15 cellular contexts compared by ENCODE assay signal in the genomic region with DNA sequence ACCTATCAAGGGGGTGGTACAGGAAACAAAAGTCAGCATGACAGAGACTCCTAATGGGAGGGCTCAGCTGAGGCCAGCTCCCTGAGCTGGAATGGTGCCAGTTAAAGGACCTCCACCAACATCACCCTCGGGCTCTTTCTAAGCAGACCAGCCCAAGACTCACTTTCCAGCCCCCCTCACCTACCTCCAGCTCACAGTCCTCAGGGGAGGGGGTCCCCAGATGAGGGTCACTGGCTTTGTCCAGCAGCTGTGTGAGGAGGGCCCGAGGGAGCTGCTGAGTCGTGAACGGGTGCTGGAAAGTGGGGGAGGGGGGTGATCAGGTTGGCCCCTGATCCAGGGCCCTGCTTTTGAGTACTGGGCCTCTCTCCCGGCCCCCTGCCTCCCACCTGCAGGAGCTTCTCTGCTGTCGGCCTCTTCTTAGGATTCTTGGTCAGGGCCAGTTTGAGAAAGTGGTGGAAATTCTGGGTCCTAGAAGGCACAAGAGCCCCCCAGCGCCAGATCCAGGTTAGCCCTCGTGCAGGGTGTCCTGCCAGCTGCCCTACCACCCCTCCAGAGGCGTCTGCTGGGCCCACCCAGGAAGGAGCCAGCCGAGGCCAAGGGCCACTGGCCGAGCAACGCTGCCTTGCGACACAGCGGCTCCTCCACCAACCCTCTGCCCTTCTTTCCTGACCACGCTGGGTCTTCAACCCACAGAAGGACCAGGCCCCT. TPM values are rescaled to one million over a fixed set of nuclear protein-coding genes. Genes with fewer than 3 reads are reported as not detected.
A peak's percentile ranks its signal among the peaks of the same experiment; 100 is the strongest.
DNase-seq lines count a peak whose midpoint lies in the region; TF ChIP-seq lines count a peak whose summit lies in the region.
"Had no signal": no experiment of that assay in that cellular context is flagged by ENCODE, and none has a peak within 500 bp of the region (broad histone marks: within the 10 kb centered on the region; RNA-seq: fewer than 3 reads in every experiment).

No MANE protein-coding gene starts in this region.

- TF ChIP-seq POLR2A in NB4 (IDR thresholded peaks at IDR 0.05; ENCODE audit: extremely low read depth, insufficient read length) (no peak), spleen (IDR thresholded peaks at IDR 0.05) (no peak)

- no peak overlapping the region for H2BK120ac ChIP-seq in H9 (ENCODE audit: low read depth, low read length, poor library complexity, severe bottlenecking)

- TF ChIP-seq CTCF in NB4 (IDR thresholded peaks at IDR 0.05; ENCODE audit: low read depth, low read length) (no peak), chondrocyte (IDR thresholded peaks at IDR 0.05) (no peak), spleen (IDR thresholded peaks at IDR 0.05 in 8 of 11, conservative IDR thresholded peaks at IDR 0.05 in 3 of 11) (no peak), H9 (conservative IDR thresholded peaks at IDR 0.05) (no peak)

- no peaks in the 10 kb centered on the region for H3K79me1 ChIP-seq in H9 (ENCODE audit: insufficient read depth, low read depth, low read length, poor library complexity, severe bottlenecking)

- no peaks in the 10 kb centered on the region for H3K79me2 ChIP-seq in H9 (ENCODE audit: insufficient read depth, low read length)

- intact Hi-C loops in activated naive CD4-positive, alpha-beta T cell treated with anti-CD3 and anti-CD28 coated beads for 36 hours (cut with micrococcal nuclease), result loop anchor here (5.0 kb wide), 1 partner anchor 1057 kb away; the partner anchor contains the start of gene CFL1
- intact Hi-C loops in spleen (cut with DNase I; ENCODE audit: low total_unique reads), result no loop called here

- H3T11ph ChIP-seq in H9 (ENCODE audit: low read length), result no peak overlapping the region

- peaks cover 0 to 72% (median 34%) of the 10 kb centered on the region in 6 donors for H3K36me3 ChIP-seq in spleen

- H3K4me1 ChIP-seq in spleen, result peaks cover 50 to 97% (median 81%) of the 10 kb centered on the region in 6 donors
- H3K4me1 ChIP-seq in H9 (ENCODE audit: insufficient read depth, low read length), result no peaks in the 10 kb centered on the region

- 30 to 56% (median 49%) methylated on average over 12 to 15 of the region's 15 CpGs for WGBS in spleen, 5 donors
- no CpG with 5 or more reads among the region's 15 CpGs for WGBS in H9 (ENCODE audit: extremely low coverage, insufficient read length, low lambda C conversion rate)

- H2BK15ac ChIP-seq in H9 (ENCODE audit: low read depth, low read length), result no peak overlapping the region

- POLR2A ChIA-PET in HEK293T (lab: Yijun Ruan, JAX), result interaction anchor here (0.6 to 2.5 kb wide), 4 partner anchors 11 to 67 kb away, joined by 3 to 17 read pairs (median 3); partner anchors contain the start of genes MEN1 and SF1

- no peak for DNase-seq in activated naive CD4-positive, alpha-beta T cell treated with anti-CD3 and anti-CD28 coated beads for 36 hours
- DNase-seq in activated naive CD4-positive, alpha-beta T cell treated with Interleukin-2 at 50 U/mL for 16 hours, result no peak
- peak; percentile 46 for DNase-seq in NB4 (ENCODE audit: low read depth)
- DNase-seq in chondrocyte (ENCODE audit: low spot score), result peak; percentile 77
- no peak for DNase-seq in spleen
- no peak for DNase-seq in HEK293T (ENCODE audit: extremely low spot score)
- no peak for DNase-seq in H9
- no peak for DNase-seq in globus pallidus (ENCODE audit: low spot score)
- DNase-seq: effector CD4-positive, alpha-beta T cell; IMR-90; NCI-H187 treated with DMSO at 0.1 percent for 48 hours; occipital lobe; stimulated activated CD4-positive, alpha-beta T cell treated with anti-CD3 and anti-CD28 coated beads, Interleukin-12 subunit alpha, Interleukin-12 subunit beta, amount 100 ng/mL, for 4 hours; T1000 had no signal

- H3K27me3 ChIP-seq in spleen (replicated peaks in 1 of 7) (no peaks in the 10 kb centered on the region), H9 (ENCODE audit: insufficient read depth, low read length) (no peaks in the 10 kb centered on the region)

- no peak overlapping the region for H3K9ac ChIP-seq in H9 (ENCODE audit: extremely low read depth, insufficient read length, low read length)

- H3K14ac ChIP-seq in H9 (ENCODE audit: insufficient read depth, low read length), result no peak overlapping the region

- H3K9me3 ChIP-seq in spleen, result no peaks in the 10 kb centered on the region
- no peaks in the 10 kb centered on the region for H3K9me3 ChIP-seq in H9 (ENCODE audit: control insufficient read depth, low read depth, low read length)

- H2BK12ac ChIP-seq in H9 (ENCODE audit: insufficient read length, low read depth, low read length), result no peak overlapping the region

- H4K8ac ChIP-seq in H9 (replicated peaks; ENCODE audit: insufficient read length, low read depth, low read length), result no peak overlapping the region

- no peak overlapping the region for H2BK20ac ChIP-seq in H9 (ENCODE audit: low read depth, low read length, poor library complexity, severe bottlenecking)

- H3K9me3 Mint-ChIP-seq in activated naive CD4-positive, alpha-beta T cell treated with anti-CD3 and anti-CD28 coated beads for 36 hours, result no peaks in the 10 kb centered on the region
- H3K9me3 Mint-ChIP-seq in chondrocyte (ENCODE audit: low read depth), result no peaks in the 10 kb centered on the region
- H3K9me3 Mint-ChIP-seq in H9, result no peaks in the 10 kb centered on the region

- H3K27ac Mint-ChIP-seq in activated naive CD4-positive, alpha-beta T cell treated with anti-CD3 and anti-CD28 coated beads for 36 hours, result peak overlapping the region; percentile 39
- H3K27ac Mint-ChIP-seq in chondrocyte (ENCODE audit: unreplicated experiment) (no peak overlapping the region), H9 (no peak overlapping the region)

- H3K18ac ChIP-seq in H9 (ENCODE audit: insufficient read length, low read depth, low read length), result no peak overlapping the region

- H2AK5ac ChIP-seq in H9 (ENCODE audit: insufficient read length, low read length), result no peak overlapping the region

- no peaks in the 10 kb centered on the region for H4K20me1 ChIP-seq in H9 (ENCODE audit: control insufficient read depth, insufficient read depth, insufficient read length)

- peak overlapping the region in 7 of 8 donors; percentile 59 to 94 (median 86) for H3K27ac ChIP-seq in spleen
- no peak overlapping the region for H3K27ac ChIP-seq in H9 (ENCODE audit: insufficient read length, low read depth, low read length)

- no peak overlapping the region for H2BK5ac ChIP-seq in H9 (ENCODE audit: insufficient read length, low read length)

- H3K23me2 ChIP-seq in H9 (ENCODE audit: insufficient read length, low read depth, low read length, poor library complexity, severe bottlenecking), result peaks cover 8% of the 10 kb centered on the region

- no peak overlapping the region for H3K56ac ChIP-seq in H9 (ENCODE audit: insufficient read length, low read depth, low read length)

- no peaks in the 10 kb centered on the region for H3K27me3 Mint-ChIP-seq in activated naive CD4-positive, alpha-beta T cell treated with anti-CD3 and anti-CD28 coated beads for 36 hours (ENCODE audit: low read depth)
- H3K27me3 Mint-ChIP-seq in chondrocyte (ENCODE audit: low read depth) (no peaks in the 10 kb centered on the region), H9 (ENCODE audit: low read depth) (no peaks in the 10 kb centered on the region)

- H3K4me3 ChIP-seq in NB4 (ENCODE audit: low read depth, low read length), result no peak overlapping the region
- peak overlapping the region in 2 of 8 donors; percentile 6 to 84 for H3K4me3 ChIP-seq in spleen

- no peak overlapping the region for H3K4ac ChIP-seq in H9 (ENCODE audit: low read depth, low read length)

- H4K5ac ChIP-seq in H9 (ENCODE audit: insufficient read length, low read depth, low read length), result no peak overlapping the region

- H3K36me3 Mint-ChIP-seq in activated naive CD4-positive, alpha-beta T cell treated with anti-CD3 and anti-CD28 coated beads for 36 hours (ENCODE audit: low read depth), result peaks cover 7% of the 10 kb centered on the region
- H3K36me3 Mint-ChIP-seq in chondrocyte (ENCODE audit: low read depth) (peaks cover 2% of the 10 kb centered on the region), H9 (ENCODE audit: insufficient read depth in 1 of 3, low read depth in 3 of 3) (peaks cover 0 to 18% (median 8%) of the 10 kb centered on the region in 3 experiments; a peak in 6 of 7 replicates)

- H3K4me2 ChIP-seq in H9 (ENCODE audit: insufficient read depth, insufficient read length, low read length), result no peak overlapping the region

- H3K4me1 Mint-ChIP-seq in activated naive CD4-positive, alpha-beta T cell treated with anti-CD3 and anti-CD28 coated beads for 36 hours (ENCODE audit: low read depth), result peaks cover 35% of the 10 kb centered on the region
- H3K4me1 Mint-ChIP-seq in chondrocyte (ENCODE audit: low read depth) (peaks cover 13% of the 10 kb centered on the region), H9 (peaks cover 11 to 14% of the 10 kb centered on the region in 2 experiments)

- H4K91ac ChIP-seq in H9 (ENCODE audit: insufficient read length, low read depth, low read length), result no peak overlapping the region

- H2AFZ ChIP-seq in H9 (ENCODE audit: low read length), result no peak overlapping the region

- no peak overlapping the region for H3K4me3 Mint-ChIP-seq in activated naive CD4-positive, alpha-beta T cell treated with anti-CD3 and anti-CD28 coated beads for 36 hours
- H3K4me3 Mint-ChIP-seq in chondrocyte (ENCODE audit: unreplicated experiment) (no peak overlapping the region), H9 (no peak overlapping the region; a peak in 1 of 5 replicates)

- CTCF ChIA-PET in activated naive CD4-positive, alpha-beta T cell treated with anti-CD3 and anti-CD28 coated beads for 36 hours (lab: Charles Lee), result interaction anchor here (0.5 kb wide), 1 partner anchor 474 kb away, joined by 4 read pairs; no protein-coding TSS in a partner anchor
- CTCF ChIA-PET in HEK293T (lab: Yijun Ruan, JAX), result no interaction called here

- H3K23ac ChIP-seq in H9 (ENCODE audit: insufficient read length, low read depth, low read length), result no peak overlapping the region

RNA-seq across cellular contexts. Expression of gene MAP4K2, which starts 2.9 kb away (rescaled TPM):
- total RNA-seq in activated naive CD4-positive, alpha-beta T cell treated with anti-CD3 and anti-CD28 coated beads for 36 hours, result 10 to 100 TPM; 69.5 to 73.9 TPM
- total RNA-seq in chondrocyte (11.3 to 17.8 TPM (median 13.4 TPM) in 3 replicates), spleen (100 to 1,000 TPM in 1 of 7 donors, 10 to 100 TPM in 6; 41.5 to 106 (median 57.4) TPM), H9 (2021) (21.6 and 24.7 TPM in 2 replicates)
- 10 to 100 TPM; 40.8 to 70.8 (median 63.8) TPM for polyA plus RNA-seq in spleen

RNA-seq across cellular contexts. Expression of gene MEN1, which starts 10.3 kb away (rescaled TPM):
- 10 to 100 TPM; 23.9 TPM for total RNA-seq in activated naive CD4-positive, alpha-beta T cell treated with anti-CD3 and anti-CD28 coated beads for 36 hours
- total RNA-seq in chondrocyte (19.5 to 26.4 TPM (median 20.4 TPM) in 3 replicates), spleen (10 to 100 TPM; 20.1 to 33.6 (median 28.2) TPM), H9 (2021) (49.9 and 50.0 TPM in 2 replicates)
- polyA plus RNA-seq in spleen, result 10 to 100 TPM; 17.8 to 27.6 (median 20.5) TPM

RNA-seq across cellular contexts. Expression of gene SF1, which starts 21.7 kb away (rescaled TPM):
- total RNA-seq in activated naive CD4-positive, alpha-beta T cell treated with anti-CD3 and anti-CD28 coated beads for 36 hours, result 100 to 1,000 TPM; 303 to 320 TPM
- total RNA-seq in chondrocyte (183 to 198 TPM (median 190 TPM) in 3 replicates), spleen (100 to 1,000 TPM; 359 to 585 (median 458) TPM), H9 (2021) (514 and 528 TPM in 2 replicates)
- 100 to 1,000 TPM in 2 of 3 donors, 10 to 100 TPM in 1; 54.2 to 140 (median 121) TPM for polyA plus RNA-seq in spleen

RNA-seq across cellular contexts. Expression of gene PYGM, which starts 40.3 kb away (rescaled TPM):
- total RNA-seq in activated naive CD4-positive, alpha-beta T cell treated with anti-CD3 and anti-CD28 coated beads for 36 hours, result under 1 TPM; 0.64 to 0.89 TPM
- 0.65 to 1.6 TPM (median 1.2 TPM) in 3 replicates for total RNA-seq in chondrocyte
- 1 to 10 TPM; 2.7 to 7.2 (median 5.1) TPM for total RNA-seq in spleen
- polyA plus RNA-seq in spleen, result 1 to 10 TPM; 1.7 to 2.4 (median 2.1) TPM
- total RNA-seq in H9 (2021), result 3.6 TPM in 2 replicates
- total RNA-seq: Daoy had no signal

RNA-seq across cellular contexts. Expression of gene CDC42BPG, which starts 44.4 kb away (rescaled TPM):
- total RNA-seq in activated naive CD4-positive, alpha-beta T cell treated with anti-CD3 and anti-CD28 coated beads for 36 hours, result under 1 TPM; 0.32 to 0.41 TPM
- total RNA-seq in chondrocyte (0.17 to 0.46 TPM (median 0.35 TPM) in 3 replicates), spleen (1 to 10 TPM; 1.9 to 4.6 (median 2.6) TPM), H9 (2021) (24.2 and 24.9 TPM in 2 replicates)
- 1 to 10 TPM in 2 of 3 donors, under 1 TPM in 1; 0.74 to 2.0 (median 1.0) TPM for polyA plus RNA-seq in spleen

Comparison
In these comparisons a context has a peak if more than half of its experiments do, and no peak if none do; other contexts are left out.
1. DNase-seq: peak in NB4 (single experiment) and chondrocyte (single experiment); none in activated naive CD4-positive, alpha-beta T cell treated with anti-CD3 and anti-CD28 coated beads for 36 hours (single experiment), activated naive CD4-positive, alpha-beta T cell treated with Interleukin-2 at 50 U/mL for 16 hours (single experiment), spleen (single experiment), HEK293T (single experiment), H9 (single experiment) and globus pallidus (single experiment).